In the genomic region with DNA sequence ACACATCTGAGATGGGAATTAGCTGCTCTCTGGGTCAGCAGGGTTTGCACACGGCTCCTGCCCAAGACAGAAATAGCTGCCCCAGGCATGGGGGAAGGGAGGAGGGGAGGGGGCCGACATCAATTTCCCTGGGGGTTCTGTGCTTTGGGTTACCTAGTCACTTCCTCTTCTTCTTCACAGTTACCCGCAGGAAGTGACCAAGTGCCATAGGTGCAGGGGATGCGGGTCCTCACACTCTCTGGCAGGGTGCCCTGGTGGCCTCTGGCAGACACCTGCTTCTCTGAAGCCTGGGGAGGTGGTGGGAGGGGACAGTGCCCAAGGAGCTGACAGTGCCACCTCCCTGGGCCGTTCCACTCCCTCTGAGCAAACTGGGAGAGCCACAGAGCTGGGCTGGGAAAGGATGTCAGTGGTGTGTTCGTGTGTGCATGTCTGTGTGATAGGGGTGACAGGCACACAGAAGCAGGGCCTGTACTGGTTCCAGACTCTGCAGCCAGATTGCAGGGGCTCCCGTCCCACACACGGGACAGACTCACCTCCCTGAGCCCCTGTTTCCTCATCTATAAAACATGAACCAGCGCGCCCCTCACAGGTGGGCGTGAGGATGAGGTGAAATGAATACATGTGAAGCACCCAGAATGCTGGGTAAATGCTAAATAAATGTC, we compare ENCODE assay signal across 12 cellular contexts. TPM values are rescaled to one million over a fixed set of nuclear protein-coding genes. Genes with fewer than 3 reads are reported as not detected.
DNase-seq lines count a peak whose midpoint lies in the region; ATAC-seq and TF ChIP-seq lines count a peak whose summit lies in the region.
"Had no signal": no experiment of that assay in that cellular context is flagged by ENCODE, and none has a peak within 500 bp of the region (broad histone marks: within the 10 kb centered on the region; RNA-seq: fewer than 3 reads in every experiment).

No MANE protein-coding gene starts in this region.

- peak; percentile 81 for ATAC-seq in central memory CD8-positive, alpha-beta T cell (replicated peaks; ENCODE audit: extremely low read depth, poor library complexity, severe bottlenecking)
- ATAC-seq in GM19324 (IDR thresholded peaks at IDR 0.05; ENCODE audit: low FRiP score, unreplicated experiment), result no peak
- no peak for ATAC-seq in foreskin keratinocyte
- ATAC-seq: HepG2 had no signal

- H3K4me1 Mint-ChIP-seq in central memory CD8-positive, alpha-beta T cell, result peaks cover 25% of the 10 kb centered on the region
- H3K4me1 Mint-ChIP-seq in type B pancreatic cell (ENCODE audit: unreplicated experiment), result no peaks in the 10 kb centered on the region

- H3K4me3 ChIP-seq in thyroid gland (replicated peaks in 1 of 3), result no peak overlapping the region

- H3K4me3 Mint-ChIP-seq in central memory CD8-positive, alpha-beta T cell, result peak overlapping the region; percentile 41
- no peak overlapping the region for H3K4me3 Mint-ChIP-seq in type B pancreatic cell

- no peaks in the 10 kb centered on the region for H3K27me3 Mint-ChIP-seq in central memory CD8-positive, alpha-beta T cell
- H3K27me3 Mint-ChIP-seq in type B pancreatic cell, result peaks cover 12% of the 10 kb centered on the region

- H3K36me3 ChIP-seq in thyroid gland, result no peaks in the 10 kb centered on the region

- TF ChIP-seq POLR2A in thyroid gland (IDR thresholded peaks at IDR 0.05), result no peak

- DNase-seq in COR-L47 (lab: John Stamatoyannopoulos, UW) (peak; percentile 37), GM19238 (ENCODE audit: insufficient read length, low spot score) (peak; percentile 66), NCI-H69 (lab: John Stamatoyannopoulos, UW) (peak; percentile 57), thyroid gland (no peak), foreskin keratinocyte (no peak), type B pancreatic cell (ENCODE audit: extremely low spot score, unreplicated experiment) (no peak)
- peak in 1 of 2 donors; percentile 26 for DNase-seq in central memory CD8-positive, alpha-beta T cell (ENCODE audit: low spot score in 2 of 2)

- no peaks in the 10 kb centered on the region for H3K27me3 ChIP-seq in thyroid gland
- H3K27me3 ChIP-seq in foreskin keratinocyte, result peaks cover 19% of the 10 kb centered on the region

- WGBS in thyroid gland, 2 donors, result 67 to 69% methylated on average over 10 of the region's 11 CpGs

- no peaks in the 10 kb centered on the region for H3K9me3 Mint-ChIP-seq in central memory CD8-positive, alpha-beta T cell
- H3K9me3 Mint-ChIP-seq in type B pancreatic cell, result no peaks in the 10 kb centered on the region

- no peak overlapping the region for H3K27ac ChIP-seq in thyroid gland
- H3K27ac ChIP-seq in foreskin keratinocyte, result no peak overlapping the region
- H3K27ac ChIP-seq: VCaP had no signal

- H3K36me3 Mint-ChIP-seq in central memory CD8-positive, alpha-beta T cell (ENCODE audit: insufficient read depth), result peaks cover 3% of the 10 kb centered on the region
- H3K36me3 Mint-ChIP-seq in type B pancreatic cell, result no peaks in the 10 kb centered on the region

- intact Hi-C loops in thyroid gland (cut with DNase I), result no loop called here

- H3K4me1 ChIP-seq in thyroid gland (no peaks in the 10 kb centered on the region), foreskin keratinocyte (no peaks in the 10 kb centered on the region)

- TF ChIP-seq CTCF in thyroid gland (IDR thresholded peaks at IDR 0.05), result no peak
- no peak for TF ChIP-seq CTCF in foreskin keratinocyte (conservative IDR thresholded peaks at IDR 0.05)
- TF ChIP-seq CTCF in type B pancreatic cell (conservative IDR thresholded peaks at IDR 0.05), result no peak

- no peaks in the 10 kb centered on the region for H3K9me3 ChIP-seq in thyroid gland

- peak overlapping the region; percentile 75 for H3K27ac Mint-ChIP-seq in central memory CD8-positive, alpha-beta T cell (ENCODE audit: low read depth)
- H3K27ac Mint-ChIP-seq in type B pancreatic cell, result no peak overlapping the region

RNA-seq across cellular contexts. Expression of a gene that starts 18.2 kb away (rescaled TPM):
- 1 to 10 TPM; 2.4 to 7.1 (median 4.0) TPM for total RNA-seq in thyroid gland
- total RNA-seq in foreskin keratinocyte, result not detected in 2 replicates
- not detected in 2 replicates for polyA plus RNA-seq in foreskin keratinocyte
- total RNA-seq in type B pancreatic cell (ENCODE audit: low replicate concordance), result 0.39 TPM in 1 of 2 replicates, not detected in the other
- total RNA-seq: lung microvascular endothelial cell had no signal

RNA-seq across cellular contexts. Expression of a gene that starts 22.4 kb away (rescaled TPM):
- total RNA-seq in thyroid gland (1 to 10 TPM in 2 of 4 donors, not detected in 2; 1.3 to 1.8 TPM), foreskin keratinocyte (not detected in 2 replicates), type B pancreatic cell (ENCODE audit: low replicate concordance) (not detected in 2 replicates)
- polyA plus RNA-seq in foreskin keratinocyte, result not detected in 2 replicates
- total RNA-seq: HepG2, lung microvascular endothelial cell had no signal
- polyA plus RNA-seq: HepG2 had no signal

RNA-seq across cellular contexts. Expression of a gene that starts 35.9 kb away (rescaled TPM):
- total RNA-seq in thyroid gland, result not detected
- total RNA-seq in foreskin keratinocyte, result not detected in 2 replicates
- polyA plus RNA-seq in foreskin keratinocyte, result not detected in 2 replicates
- total RNA-seq in type B pancreatic cell (ENCODE audit: low replicate concordance), result not detected in 2 replicates
- total RNA-seq: dermis microvascular lymphatic vessel endothelial cell, HepG2, lung microvascular endothelial cell had no signal
- polyA plus RNA-seq: HepG2 had no signal

RNA-seq across cellular contexts. Expression of a gene that starts 43.5 kb away (rescaled TPM):
- total RNA-seq in thyroid gland (not detected), foreskin keratinocyte (not detected in 2 replicates), type B pancreatic cell (ENCODE audit: low replicate concordance) (not detected in 2 replicates)
- polyA plus RNA-seq in foreskin keratinocyte, result not detected in 2 replicates
- total RNA-seq: dermis microvascular lymphatic vessel endothelial cell, HepG2, lung microvascular endothelial cell had no signal
- polyA plus RNA-seq: HepG2 had no signal

RNA-seq across cellular contexts. Expression of a gene that starts 43.6 kb away (rescaled TPM):
- 1 to 10 TPM; 1.7 to 5.6 (median 4.2) TPM for total RNA-seq in thyroid gland
- total RNA-seq in foreskin keratinocyte, result 0.03 TPM in 1 of 2 replicates, not detected in the other
- polyA plus RNA-seq in foreskin keratinocyte, result 0.03 and 0.06 TPM in 2 replicates
- total RNA-seq in type B pancreatic cell (ENCODE audit: low replicate concordance), result 0.45 and 4.2 TPM in 2 replicates

Comparison
In these comparisons a context has a peak if more than half of its experiments do, and no peak if none do; other contexts are left out.
1. DNase-seq: peak in COR-L47 (single experiment), GM19238 (single experiment) and NCI-H69 (single experiment); none in thyroid gland (0 of 2), foreskin keratinocyte (0 of 2) and type B pancreatic cell (single experiment).